Comparison of ENCODE assay signal across 9 cellular contexts in the genomic region with DNA sequence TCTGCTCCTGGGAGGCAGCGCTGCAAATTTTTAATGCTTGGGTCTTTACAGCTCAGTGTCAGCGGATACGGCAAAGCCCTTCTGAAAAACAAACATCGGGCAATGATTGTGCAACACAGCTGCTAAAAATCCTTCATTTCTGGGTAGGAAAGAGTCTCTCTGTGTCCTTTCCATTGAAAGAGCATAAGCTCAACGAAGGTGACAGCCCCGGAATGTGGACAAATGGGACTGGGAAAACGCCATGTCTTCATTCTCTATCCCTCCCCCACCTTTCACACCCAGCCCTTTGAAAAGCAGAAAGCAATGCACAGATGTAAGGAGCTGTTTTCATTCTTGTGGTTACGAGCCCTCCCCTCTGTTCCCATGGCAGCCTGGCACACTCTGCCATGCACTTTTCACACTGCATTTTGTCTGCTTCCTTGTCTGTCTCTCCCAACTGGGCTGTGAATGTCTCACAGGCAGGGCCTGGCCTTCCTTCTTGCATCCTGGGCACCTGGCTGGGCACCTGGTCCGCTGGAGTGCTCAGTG. TPM values are rescaled to one million over a fixed set of nuclear protein-coding genes. Genes with fewer than 3 reads are reported as not detected.
DNase-seq lines count a peak whose midpoint lies in the region; ATAC-seq lines count a peak whose summit lies in the region.
"Had no signal": no experiment of that assay in that cellular context is flagged by ENCODE, and none has a peak within 500 bp of the region (broad histone marks: within the 10 kb centered on the region; RNA-seq: fewer than 3 reads in every experiment).

No MANE protein-coding gene starts in this region.

- H3K79me1 ChIP-seq in trophoblast cell (ENCODE audit: low read length), result no peaks in the 10 kb centered on the region

- ATAC-seq in HG02623 (IDR thresholded peaks at IDR 0.05; ENCODE audit: unreplicated experiment), result no peak

- no peaks in the 10 kb centered on the region for H3K9me3 ChIP-seq in Karpas-422 (ENCODE audit: low read length)
- peaks cover 3% of the 10 kb centered on the region for H3K9me3 ChIP-seq in trophoblast cell (ENCODE audit: insufficient read depth, low read depth, low read length)

- no peak overlapping the region for H3K4ac ChIP-seq in trophoblast cell (ENCODE audit: low read depth, low read length)

- H3K9ac ChIP-seq in Karpas-422 (ENCODE audit: low read length) (no peak overlapping the region), trophoblast cell (ENCODE audit: low read length) (no peak overlapping the region)

- H3K79me2 ChIP-seq in Karpas-422 (ENCODE audit: low read length) (no peaks in the 10 kb centered on the region), trophoblast cell (ENCODE audit: control insufficient read depth, insufficient read depth, low read length, poor library complexity) (no peaks in the 10 kb centered on the region)

- H2AK5ac ChIP-seq in trophoblast cell (ENCODE audit: low read length), result no peak overlapping the region

- no peak overlapping the region for H3K18ac ChIP-seq in trophoblast cell (ENCODE audit: low read length)

- no CpG with 5 or more reads among the region's 9 CpGs for WGBS in trophoblast cell (ENCODE audit: extremely low coverage, insufficient coverage, insufficient read length)

- H4K20me1 ChIP-seq in Karpas-422 (ENCODE audit: insufficient read depth, low read depth, low read length), result no peaks in the 10 kb centered on the region

- H3K27me3 ChIP-seq in Karpas-422 (ENCODE audit: low read length) (no peaks in the 10 kb centered on the region), trophoblast cell (ENCODE audit: insufficient read depth, low read length) (no peaks in the 10 kb centered on the region)

- no peak overlapping the region for H2BK5ac ChIP-seq in trophoblast cell (ENCODE audit: low read depth, low read length, poor library complexity)

- no peaks in the 10 kb centered on the region for H3K9me2 ChIP-seq in Karpas-422 (replicated peaks; ENCODE audit: insufficient read depth, low read length)

- H2AFZ ChIP-seq in Karpas-422 (ENCODE audit: low read length), result no peak overlapping the region
- H2AFZ ChIP-seq in trophoblast cell (ENCODE audit: insufficient read depth, low read length, poor library complexity), result no peak overlapping the region

- H3K14ac ChIP-seq in trophoblast cell (ENCODE audit: low read length), result no peak overlapping the region

- no peak overlapping the region for H4K8ac ChIP-seq in trophoblast cell (ENCODE audit: low read depth, low read length)

- H3K4me1 ChIP-seq in Karpas-422 (ENCODE audit: low read length), result peaks cover 30% of the 10 kb centered on the region
- H3K4me1 ChIP-seq in trophoblast cell (ENCODE audit: control insufficient read depth in 1 of 2, insufficient read depth in 2 of 2, low read length in 2 of 2), result peaks cover 10 to 31% of the 10 kb centered on the region in 2 experiments

- no peak overlapping the region for H2BK120ac ChIP-seq in trophoblast cell (ENCODE audit: insufficient read depth, low read length, poor library complexity)

- no peak overlapping the region for H4K12ac ChIP-seq in trophoblast cell (ENCODE audit: low read depth, low read length)

- DNase-seq in DMS 273 treated with DMSO at 0.1 percent for 48 hours (lab: John Stamatoyannopoulos, UW) (peak; percentile 77), NCI-H1105 treated with DMSO at 0.1 percent for 48 hours (lab: John Stamatoyannopoulos, UW) (peak; percentile 30), astrocyte of the hippocampus (ENCODE audit: low read depth, low spot score) (peak; percentile 92), myocyte (ENCODE audit: low read depth) (peak; percentile 65), Karpas-422 (no peak), trophoblast cell (no peak), LoVo (ENCODE audit: low spot score) (no peak)
- DNase-seq: T-helper 2 cell had no signal

- no peak overlapping the region for H3K23ac ChIP-seq in trophoblast cell (ENCODE audit: low read length)

- H3K4me2 ChIP-seq in Karpas-422 (ENCODE audit: low read depth, low read length, poor library complexity, severe bottlenecking), result no peak overlapping the region
- H3K4me2 ChIP-seq in trophoblast cell (ENCODE audit: low read length), result no peak overlapping the region

- H2BK12ac ChIP-seq in trophoblast cell (ENCODE audit: low read length), result no peak overlapping the region

- no peak overlapping the region for H3K27ac ChIP-seq in Karpas-422 (ENCODE audit: low read length)
- no peak overlapping the region for H3K27ac ChIP-seq in trophoblast cell (ENCODE audit: low read depth, low read length)

- H3K36me3 ChIP-seq in Karpas-422 (ENCODE audit: insufficient read depth, low read length) (no peaks in the 10 kb centered on the region), trophoblast cell (ENCODE audit: control insufficient read depth in 1 of 2, insufficient read depth in 2 of 2, low read length in 2 of 2) (no peaks in the 10 kb centered on the region)

- no peak overlapping the region for H4K91ac ChIP-seq in trophoblast cell (ENCODE audit: low read depth, low read length)

- H3K4me3 ChIP-seq in Karpas-422 (ENCODE audit: low read length) (no peak overlapping the region), trophoblast cell (ENCODE audit: low read depth, low read length) (no peak overlapping the region)

RNA-seq across cellular contexts. Expression of a gene that starts 16.1 kb away (rescaled TPM):
- 12.3 and 16.7 TPM in 2 replicates for total RNA-seq in myocyte
- 8.4 TPM for polyA plus RNA-seq in myocyte (2012)
- total RNA-seq in Karpas-422 (2014; rRNA removed; shearing (Covaris generic); ENCODE audit: low replicate concordance), result 22.9 and 36.9 TPM in 2 replicates
- 4.8 and 5.4 TPM in 2 replicates for polyA plus RNA-seq in trophoblast cell (2013)

Comparison
In these comparisons a context has a peak if more than half of its experiments do, and no peak if none do; other contexts are left out.
1. DNase-seq: peak in DMS 273 treated with DMSO at 0.1 percent for 48 hours (single experiment), NCI-H1105 treated with DMSO at 0.1 percent for 48 hours (single experiment), astrocyte of the hippocampus (single experiment) and myocyte (single experiment); none in Karpas-422 (single experiment), trophoblast cell (0 of 2) and LoVo (single experiment).